8 cellular contexts compared by ENCODE assay signal in genomic region chr5:131671409-131671808, GRCh38. TPM values are rescaled to one million over a fixed set of nuclear protein-coding genes. Genes with fewer than 3 reads are reported as not detected.
A peak's percentile ranks its signal among the peaks of the same experiment; 100 is the strongest.
DNase-seq lines count a peak whose midpoint lies in the region; ATAC-seq and TF ChIP-seq lines count a peak whose summit lies in the region.

No MANE protein-coding gene starts in this region.

- in situ Hi-C loops in brain microvascular endothelial cell (cut with HindIII; ENCODE audit: low pct_ligation_motif_present, low sequenced_read_pairs), result no loop called here
- in situ Hi-C loops in G401 (cut with HindIII; ENCODE audit: low sequenced_read_pairs), result no loop called here

- H3K4me3 Mint-ChIP-seq in HFFc6, result no peak overlapping the region
- no peak overlapping the region for H3K4me3 Mint-ChIP-seq in nephron progenitor cell

- H3K27me3 Mint-ChIP-seq in HFFc6 (ENCODE audit: insufficient read depth) (no peaks in the 10 kb centered on the region), nephron progenitor cell (ENCODE audit: low read depth, poor library complexity) (no peaks in the 10 kb centered on the region)

- H3K9me3 Mint-ChIP-seq in HFFc6, result no peaks in the 10 kb centered on the region
- no peaks in the 10 kb centered on the region for H3K9me3 Mint-ChIP-seq in nephron progenitor cell

- TF ChIP-seq CTCF in GM12865 (IDR thresholded peaks at IDR 0.05; ENCODE audit: insufficient read depth, low read depth, low read length, missing control alignments) (no peak), HFFc6 (IDR thresholded peaks at IDR 0.05) (no peak), brain microvascular endothelial cell (IDR thresholded peaks at IDR 0.05; ENCODE audit: low read depth, low read length, missing control alignments) (no peak), nephron progenitor cell (IDR thresholded peaks at IDR 0.05) (no peak)

- no peak overlapping the region for H3K4me3 ChIP-seq in GM12865 (ENCODE audit: low read depth, low read length)
- no peak overlapping the region for H3K4me3 ChIP-seq in brain microvascular endothelial cell (ENCODE audit: low read depth, low read length)

- H3K36me3 Mint-ChIP-seq in HFFc6 (ENCODE audit: low read depth), result peaks cover 38% of the 10 kb centered on the region
- peaks cover 66% of the 10 kb centered on the region for H3K36me3 Mint-ChIP-seq in nephron progenitor cell (ENCODE audit: low read depth)

- peak overlapping the region; percentile 61 for H3K27ac ChIP-seq in brain microvascular endothelial cell

- H3K4me1 Mint-ChIP-seq in HFFc6 (ENCODE audit: low read depth), result peaks cover 19% of the 10 kb centered on the region
- peaks cover 13% of the 10 kb centered on the region for H3K4me1 Mint-ChIP-seq in nephron progenitor cell

- H3K27me3 ChIP-seq in brain microvascular endothelial cell (replicated peaks), result no peaks in the 10 kb centered on the region

- peaks cover 14% of the 10 kb centered on the region for H3K36me3 ChIP-seq in brain microvascular endothelial cell (replicated peaks)

- no peak for ATAC-seq in left lobe of liver

- H3K27ac Mint-ChIP-seq in HFFc6, result peak overlapping the region; percentile 87
- peak overlapping the region; percentile 19 for H3K27ac Mint-ChIP-seq in nephron progenitor cell

- peak; percentile 52 for DNase-seq in GM12865 (ENCODE audit: low read depth)
- no peak for DNase-seq in HFFc6
- no peak for DNase-seq in brain microvascular endothelial cell
- no peak for DNase-seq in nephron progenitor cell
- DNase-seq in SK-N-DZ (ENCODE audit: low spot score), result no peak
- DNase-seq in effector CD8-positive, alpha-beta T cell (lab: John Stamatoyannopoulos, UW), result no peak
- no peak for DNase-seq in G401 (ENCODE audit: low spot score)
- no peak for DNase-seq in left lobe of liver (ENCODE audit: low spot score)

RNA-seq across cellular contexts. Expression of gene RAPGEF6, which starts 36.4 kb away (rescaled TPM):
- total RNA-seq in HFFc6 (2021; fragmentation: NEBNext Ultra II Directional; extraction: Animal tissue kit (Norgen Biotek cat#: 25700)), result 10 to 100 TPM in 3 of 6 experiments, 1 to 10 TPM in 3; 7.3 to 12.0 (median 10.2) TPM
- 7.0 and 9.3 TPM in 2 replicates for polyA plus RNA-seq in SK-N-DZ (2014; cell fraction: cytosol; rRNA removed)
- 15.1 and 16.7 TPM in 2 replicates for polyA plus RNA-seq in SK-N-DZ (2014; cell fraction: nucleus; rRNA removed)
- 2.4 and 6.0 TPM in 2 replicates for total RNA-seq in G401 (2014; rRNA removed; shearing (Covaris generic))
- 3.9 TPM for total RNA-seq in left lobe of liver
